Comparison of ENCODE assay signal across 8 cellular contexts in genomic region chr11:112588252-112588668, GRCh38.
DNase-seq lines count a peak whose midpoint lies in the region; ATAC-seq and TF ChIP-seq lines count a peak whose summit lies in the region.

No MANE protein-coding gene starts in this region.

- no peak overlapping the region for H3K4me3 Mint-ChIP-seq in T-helper 17 cell
- no peak overlapping the region for H3K4me3 Mint-ChIP-seq in immature natural killer cell

- ATAC-seq in T-helper 17 cell (peak; percentile 90), GM21360 (IDR thresholded peaks at IDR 0.05; ENCODE audit: unreplicated experiment) (no peak)

- H3K4me1 Mint-ChIP-seq in T-helper 17 cell (peaks cover 3% of the 10 kb centered on the region), immature natural killer cell (peaks cover 1 to 5% of the 10 kb centered on the region in 2 donors)

- no peaks in the 10 kb centered on the region for H3K9me3 ChIP-seq in T-helper 17 cell (ENCODE audit: control insufficient read depth, low read length, poor library complexity, severe bottlenecking)

- H3K27me3 Mint-ChIP-seq in T-helper 17 cell, result peaks cover 10% of the 10 kb centered on the region
- H3K27me3 Mint-ChIP-seq in immature natural killer cell (ENCODE audit: low read depth in 3 of 3), result peaks cover 0 to 3% (median 0%) of the 10 kb centered on the region in 3 donors

- DNase-seq in DMS53 treated with DMSO at 0.1 percent for 48 hours (lab: John Stamatoyannopoulos, UW; ENCODE audit: unreplicated experiment) (peak; percentile 80), HFF-Myc (ENCODE audit: extremely low read depth, low read depth) (peak; percentile 73), NCI-H187 treated with DMSO at 0.1 percent for 48 hours (lab: John Stamatoyannopoulos, UW) (peak; percentile 79), T-helper 17 cell (no peak), brain pericyte (ENCODE audit: low read depth, low spot score) (peak; percentile 16), immature natural killer cell (peak; percentile 50 to 54 (median 50))
- peak; percentile 8 to 17 for DNase-seq in stimulated activated CD4-positive, alpha-beta T cell treated with anti-CD3 and anti-CD28 coated beads, Interleukin-12 subunit alpha, Interleukin-12 subunit beta, amount 100 ng/mL, for 24 hours (ENCODE audit: low read depth in 2 of 2)

- H3K4me3 ChIP-seq in HFF-Myc (replicated peaks; ENCODE audit: low read depth, low read length), result no peak overlapping the region

- peak; percentile 63 for TF ChIP-seq CTCF in HFF-Myc (IDR thresholded peaks at IDR 0.05; ENCODE audit: low read depth, low read length, missing control alignments)

- H3K36me3 Mint-ChIP-seq in T-helper 17 cell (ENCODE audit: low read depth) (no peaks in the 10 kb centered on the region), immature natural killer cell (no peaks in the 10 kb centered on the region)

- H3K9me3 Mint-ChIP-seq in immature natural killer cell, result no peaks in the 10 kb centered on the region

- H3K27ac Mint-ChIP-seq in T-helper 17 cell (no peak overlapping the region), immature natural killer cell (no peak overlapping the region)

Comparison
In these comparisons a context has a peak if more than half of its experiments do, and no peak if none do; other contexts are left out.
1. DNase-seq: peak in DMS53 treated with DMSO at 0.1 percent for 48 hours (single experiment), HFF-Myc (single experiment), NCI-H187 treated with DMSO at 0.1 percent for 48 hours (single experiment), brain pericyte (single experiment), immature natural killer cell (3 of 3) and stimulated activated CD4-positive, alpha-beta T cell treated with anti-CD3 and anti-CD28 coated beads, Interleukin-12 subunit alpha, Interleukin-12 subunit beta, amount 100 ng/mL, for 24 hours (2 of 2); none in T-helper 17 cell (0 of 3).